Comparison of ENCODE assay signal across 8 cellular contexts in the genomic region with DNA sequence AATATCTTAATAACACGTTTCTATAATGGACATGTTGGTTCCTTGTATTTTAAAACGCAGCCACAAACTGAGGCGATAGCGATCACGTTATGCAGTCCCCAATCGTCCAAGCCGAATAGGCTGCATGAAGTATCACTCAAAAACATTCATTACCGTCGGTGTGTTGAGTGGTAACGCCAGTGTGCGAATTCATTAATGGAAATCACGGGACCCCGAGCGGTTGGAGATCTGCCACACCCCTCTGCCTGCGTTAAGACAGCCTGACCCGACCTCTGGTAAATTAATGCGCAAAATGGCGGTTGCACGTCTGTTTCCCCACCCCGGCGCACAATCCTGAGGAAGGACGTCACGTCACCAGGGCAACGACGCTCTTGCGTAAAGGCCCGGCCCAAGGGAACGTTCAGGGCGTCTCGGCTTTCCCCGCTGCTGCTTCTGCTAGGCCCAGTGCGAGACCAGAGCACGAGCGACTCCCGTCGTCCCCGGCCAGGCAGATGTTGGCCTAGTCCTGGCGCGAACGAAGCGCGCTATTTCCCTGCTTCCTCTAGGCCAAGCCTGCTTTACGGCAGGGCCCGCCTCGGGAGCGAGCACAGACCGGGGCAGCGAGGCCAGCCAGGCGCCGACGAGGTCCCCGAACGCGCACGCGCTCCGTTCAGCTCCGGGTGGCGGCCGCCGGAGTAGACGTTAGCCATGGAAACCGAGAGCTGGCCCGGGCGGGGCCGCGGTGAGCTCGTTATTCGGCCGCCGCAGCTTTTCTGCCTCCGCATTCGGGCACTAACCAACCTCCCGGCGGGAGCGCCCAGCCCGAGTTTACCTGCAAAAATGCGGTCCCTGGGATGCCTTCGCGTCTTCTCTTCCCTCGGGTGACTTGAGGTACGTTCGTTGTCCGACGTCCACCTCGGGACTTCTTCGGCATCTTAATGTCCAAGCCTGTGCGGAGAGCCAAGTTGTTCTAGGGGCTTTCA. TPM values are rescaled to one million over a fixed set of nuclear protein-coding genes. Genes with fewer than 3 reads are reported as not detected.
DNase-seq lines count a peak whose midpoint lies in the region; ATAC-seq and TF ChIP-seq lines count a peak whose summit lies in the region.

TSS of gene PCNX4 (plus strand) at position 374 of the 962 bp plus-strand sequence. CDS start 15,716 bp downstream, outside the sequence.

- peak; percentile 98 for TF ChIP-seq POLR2A in Raji (IDR thresholded peaks at IDR 0.05; ENCODE audit: insufficient read depth, low read depth, low read length)

- TF ChIP-seq CTCF in LNCaP clone FGC (IDR thresholded peaks at IDR 0.05; ENCODE audit: control insufficient read depth, extremely low read depth, insufficient read depth) (no peak), natural killer cell (IDR thresholded peaks at IDR 0.05) (no peak)

- H3K27me3 Mint-ChIP-seq in natural killer cell (ENCODE audit: low read depth in 2 of 2) = peaks cover 0 to 9% of the 10 kb centered on the region in 2 donors

- peak; percentile 82 to 95 (median 89) for ATAC-seq in natural killer cell

- DNase-seq in Daoy (ENCODE audit: low read depth) (peak; percentile 99), GOT3 (lab: John Stamatoyannopoulos, UW) (peak; percentile 61), LNCaP clone FGC (ENCODE audit: low read depth) (peak; percentile 98), fibroblast of peridontal ligament (ENCODE audit: extremely low read depth) (peak; percentile 99), natural killer cell (peak; percentile 88)
- DNase-seq in activated T-helper 9 cell treated with anti-CD3 and anti-CD28 coated beads, Interleukin-2, amount 50 U/mL, for 16 hours (ENCODE audit: low read depth) = peak; percentile 87
- peak; percentile 94 for DNase-seq in stimulated activated naive CD4-positive, alpha-beta T cell treated with Interleukin-2 at 50 U/mL for 16 hours (lab: John Stamatoyannopoulos, UW)

- H3K36me3 Mint-ChIP-seq in natural killer cell = no peaks in the 10 kb centered on the region

- intact Hi-C loops in natural killer cell (cut with micrococcal nuclease) = loop anchor here (1.0 to 5.0 kb wide), 5 partner anchors 63 to 610 kb away; partner anchors contain the start of genes DHRS7, JKAMP, L3HYPDH and PPM1A

- peak within 1 kb of the TSS; percentile 92 for H3K4me3 Mint-ChIP-seq in natural killer cell

- H3K9me3 Mint-ChIP-seq in natural killer cell = no peaks in the 10 kb centered on the region

- H3K4me1 Mint-ChIP-seq in natural killer cell = peaks cover 45 to 48% of the 10 kb centered on the region in 2 donors

- H3K27ac Mint-ChIP-seq in natural killer cell = peak within 1 kb of the TSS; percentile 94 to 96

- H3K4me3 ChIP-seq in LNCaP clone FGC (ENCODE audit: low read depth, low read length) = peak within 1 kb of the TSS; percentile 60

RNA-seq across cellular contexts. Expression of gene PCNX4, which starts in this region (rescaled TPM):
- total RNA-seq in Daoy (2014; rRNA removed; shearing (Covaris generic)) = 113 and 141 TPM in 2 replicates
- 10 to 100 TPM; 51.7 to 78.3 (median 58.3) TPM for total RNA-seq in natural killer cell

Comparison
In these comparisons a context has a peak if more than half of its experiments do, and no peak if none do; other contexts are left out.
1. Peak in every context shown above with its lines: DNase-seq, ATAC-seq and H3K4me3 ChIP-seq.